In the genomic region with DNA sequence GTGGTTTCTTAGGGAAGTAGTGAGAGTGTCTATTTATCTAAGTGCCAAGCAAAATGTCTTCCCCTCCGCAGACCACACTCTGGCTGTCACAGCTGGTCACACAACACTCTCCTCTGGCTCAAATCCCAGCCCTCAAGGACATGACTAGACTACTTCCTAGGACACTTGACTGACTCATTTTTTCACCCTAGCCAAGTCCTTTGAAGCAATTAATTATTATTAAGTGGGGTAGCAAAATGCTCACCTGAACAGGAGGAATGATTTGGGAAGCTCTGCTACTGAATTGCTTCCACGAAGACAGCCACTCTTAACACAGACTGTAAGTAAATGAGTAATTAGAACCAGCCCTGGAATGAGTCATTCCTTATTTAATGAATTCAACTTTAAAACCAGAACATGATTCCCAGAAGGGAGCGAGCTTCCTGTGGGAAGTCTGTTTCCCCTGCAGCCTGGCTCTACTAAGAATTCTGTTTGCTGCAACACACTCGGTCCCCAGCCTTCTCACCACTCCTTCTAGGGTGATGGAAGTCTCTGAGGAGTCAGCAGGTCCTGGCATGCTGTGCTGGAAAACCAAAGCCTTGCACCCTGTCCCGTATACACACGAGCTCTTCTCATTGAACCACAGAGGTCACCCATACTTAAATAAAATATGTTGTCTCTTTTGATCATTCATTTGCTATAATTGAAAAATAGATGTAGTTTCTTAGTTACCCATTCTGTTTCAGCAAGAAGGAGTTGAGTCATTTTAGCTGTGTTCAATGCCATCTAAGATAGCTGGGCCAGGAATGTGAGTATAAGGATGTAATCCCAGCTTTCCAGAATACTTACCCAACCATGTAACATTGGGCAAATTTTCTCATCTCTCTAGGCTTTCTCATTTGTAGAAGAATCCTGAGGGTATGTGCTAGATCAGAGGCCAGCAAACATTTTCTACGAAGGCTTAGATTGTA, we compare ENCODE assay signal across 8 cellular contexts.
DNase-seq lines count a peak whose midpoint lies in the region; ATAC-seq and TF ChIP-seq lines count a peak whose summit lies in the region.

No MANE protein-coding gene starts in this region.

- TF ChIP-seq CTCF in PC-3 (conservative IDR thresholded peaks at IDR 0.05; ENCODE audit: low read depth, low read length) (no peak), gastrocnemius medialis (IDR thresholded peaks at IDR 0.05 in 4 of 5, conservative IDR thresholded peaks at IDR 0.05 in 1 of 5) (no peak)

- H3K36me3 ChIP-seq in PC-3 (ENCODE audit: low read depth, low read length) (no peaks in the 10 kb centered on the region), gastrocnemius medialis (no peaks in the 10 kb centered on the region)

- ATAC-seq in GM19463 (IDR thresholded peaks at IDR 0.05; ENCODE audit: unreplicated experiment) (peak; percentile 62), PC-3 (peak; percentile 76), gastrocnemius medialis (peak; percentile 87 to 90), HG03135 (IDR thresholded peaks at IDR 0.05; ENCODE audit: unreplicated experiment) (no peak)
- ATAC-seq in activated naive CD4-positive, alpha-beta T cell treated with anti-CD3 and anti-CD28 coated beads, Interleukin-2, amount 50 U/mL, for 72 hours: no peak

- no peak overlapping the region for H3K4me3 ChIP-seq in PC-3 (ENCODE audit: low read length)
- peak overlapping the region in 2 of 4 donors; percentile 6 to 12 for H3K4me3 ChIP-seq in gastrocnemius medialis

- H3K27me3 ChIP-seq in PC-3 (ENCODE audit: low read length) (no peaks in the 10 kb centered on the region), gastrocnemius medialis (no peaks in the 10 kb centered on the region)

- no peak overlapping the region for H3K9ac ChIP-seq in PC-3 (ENCODE audit: low read length)

- no peaks in the 10 kb centered on the region for H3F3A ChIP-seq in PC-3 (ENCODE audit: low read length, unreplicated experiment)

- H3K36me3 Mint-ChIP-seq in activated naive CD4-positive, alpha-beta T cell treated with anti-CD3 and anti-CD28 coated beads, Interleukin-2, amount 50 U/mL, for 72 hours: no peaks in the 10 kb centered on the region

- DNase-seq in PC-3 (peak; percentile 65), fibroblast of the conjunctiva (ENCODE audit: low read depth) (peak; percentile 13), gastrocnemius medialis (peak; percentile 69 to 73), GM19240 (ENCODE audit: insufficient read length, low spot score) (no peak)
- DNase-seq in activated naive CD4-positive, alpha-beta T cell treated with anti-CD3 and anti-CD28 coated beads, Interleukin-2, amount 50 U/mL, for 72 hours (ENCODE audit: low spot score in 2 of 2): no peak
- DNase-seq in activated CD4-positive, alpha-beta T cell treated with anti-CD3 and anti-CD28 coated beads for 48 hours: no peak

- H3K9me2 ChIP-seq in PC-3 (replicated peaks; ENCODE audit: low read length): no peaks in the 10 kb centered on the region

- no TSS peak for BruUV-seq in PC-3 (replicated peaks; lab: Mats Ljungman, UMichigan)

- H3K9me3 Mint-ChIP-seq in activated naive CD4-positive, alpha-beta T cell treated with anti-CD3 and anti-CD28 coated beads, Interleukin-2, amount 50 U/mL, for 72 hours: no peaks in the 10 kb centered on the region

- TF ChIP-seq POLR2A in gastrocnemius medialis (IDR thresholded peaks at IDR 0.05): no peak

- H3K4me1 ChIP-seq in PC-3 (ENCODE audit: insufficient read depth, low read length) (peaks cover 21% of the 10 kb centered on the region), gastrocnemius medialis (peaks cover 14 to 28% of the 10 kb centered on the region in 2 donors)

- H3K9me3 ChIP-seq in PC-3 (ENCODE audit: low read length) (no peaks in the 10 kb centered on the region), gastrocnemius medialis (no peaks in the 10 kb centered on the region)

- in situ Hi-C loops in gastrocnemius medialis (cut with MboI; ENCODE audit: low sequenced_read_pairs in 4 of 4): no loop called here

- peak overlapping the region; percentile 61 for H3K4me2 ChIP-seq in PC-3 (ENCODE audit: low read length)

- H4K20me1 ChIP-seq in PC-3 (ENCODE audit: low read length): no peaks in the 10 kb centered on the region

- H3K27ac ChIP-seq in PC-3 (ENCODE audit: low read length) (peak overlapping the region; percentile 39), gastrocnemius medialis (peak overlapping the region; percentile 50 to 80 (median 64))

- POLR2A ChIA-PET in PC-3 (lab: Charles Lee; ENCODE audit: unreplicated experiment): interaction anchor here (0.6 to 0.7 kb wide), 2 partner anchors 70 to 263 kb away, joined by 3 read pairs; no protein-coding TSS in a partner anchor

- H3K27ac Mint-ChIP-seq in activated naive CD4-positive, alpha-beta T cell treated with anti-CD3 and anti-CD28 coated beads, Interleukin-2, amount 50 U/mL, for 72 hours: no peak overlapping the region

- CTCF ChIA-PET in PC-3 (lab: Charles Lee): interaction anchor here (0.7 kb wide), 1 partner anchor 62 kb away, joined by 4 read pairs; no protein-coding TSS in a partner anchor

- H3K79me2 ChIP-seq in PC-3 (ENCODE audit: low read length): no peaks in the 10 kb centered on the region

- intact Hi-C loops in PC-3 (cut with micrococcal nuclease): loop anchor here (2.0 kb wide), 1 partner anchor 17 kb away; no protein-coding TSS in a partner anchor
- intact Hi-C loops in gastrocnemius medialis (cut with DNase I; ENCODE audit: low total_unique reads): no loop called here

- peak overlapping the region; percentile 48; the same call in 1 of the 2 replicates for H2AFZ ChIP-seq in PC-3 (ENCODE audit: low read length)

Comparison
In these comparisons a context has a peak if more than half of its experiments do, and no peak if none do; other contexts are left out.
1. ATAC-seq: peak in GM19463 (single experiment), PC-3 (single experiment) and gastrocnemius medialis (2 of 2); none in HG03135 (single experiment) and activated naive CD4-positive, alpha-beta T cell treated with anti-CD3 and anti-CD28 coated beads, Interleukin-2, amount 50 U/mL, for 72 hours (0 of 2).
2. DNase-seq: peak in PC-3 (single experiment), fibroblast of the conjunctiva (single experiment) and gastrocnemius medialis (2 of 2); none in GM19240 (single experiment), activated naive CD4-positive, alpha-beta T cell treated with anti-CD3 and anti-CD28 coated beads, Interleukin-2, amount 50 U/mL, for 72 hours (0 of 2) and activated CD4-positive, alpha-beta T cell treated with anti-CD3 and anti-CD28 coated beads for 48 hours (single experiment).